1 cellular context compared by ENCODE assay signal in genomic region chr1:8863138-8863537, GRCh38.
TF ChIP-seq lines count a peak whose summit lies in the region.

No MANE protein-coding gene starts in this region.

TF ChIP-seq in IMR-90, 13 proteins besides CTCF, POLR2A, EP300 and RAD21 (continued from another document):
- TF ChIP-seq, protein P1, sequence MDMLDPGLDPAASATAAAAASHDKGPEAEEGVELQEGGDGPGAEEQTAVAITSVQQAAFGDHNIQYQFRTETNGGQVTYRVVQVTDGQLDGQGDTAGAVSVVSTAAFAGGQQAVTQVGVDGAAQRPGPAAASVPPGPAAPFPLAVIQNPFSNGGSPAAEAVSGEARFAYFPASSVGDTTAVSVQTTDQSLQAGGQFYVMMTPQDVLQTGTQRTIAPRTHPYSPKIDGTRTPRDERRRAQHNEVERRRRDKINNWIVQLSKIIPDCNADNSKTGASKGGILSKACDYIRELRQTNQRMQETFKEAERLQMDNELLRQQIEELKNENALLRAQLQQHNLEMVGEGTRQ (IDR thresholded peaks at IDR 0.05; ENCODE audit: low read depth, low read length), result no peak
- no peak for TF ChIP-seq BHLHE40 (IDR thresholded peaks at IDR 0.05; ENCODE audit: low read depth, low read length)
- no peak for TF ChIP-seq CHD1 (IDR thresholded peaks at IDR 0.05; ENCODE audit: low read depth, low read length)
- no peak for TF ChIP-seq SMC3 (IDR thresholded peaks at IDR 0.05; ENCODE audit: low read depth, low read length)
- TF ChIP-seq CEBPB (IDR thresholded peaks at IDR 0.05; ENCODE audit: low read depth, low read length), result no peak
- TF ChIP-seq, protein P2, sequence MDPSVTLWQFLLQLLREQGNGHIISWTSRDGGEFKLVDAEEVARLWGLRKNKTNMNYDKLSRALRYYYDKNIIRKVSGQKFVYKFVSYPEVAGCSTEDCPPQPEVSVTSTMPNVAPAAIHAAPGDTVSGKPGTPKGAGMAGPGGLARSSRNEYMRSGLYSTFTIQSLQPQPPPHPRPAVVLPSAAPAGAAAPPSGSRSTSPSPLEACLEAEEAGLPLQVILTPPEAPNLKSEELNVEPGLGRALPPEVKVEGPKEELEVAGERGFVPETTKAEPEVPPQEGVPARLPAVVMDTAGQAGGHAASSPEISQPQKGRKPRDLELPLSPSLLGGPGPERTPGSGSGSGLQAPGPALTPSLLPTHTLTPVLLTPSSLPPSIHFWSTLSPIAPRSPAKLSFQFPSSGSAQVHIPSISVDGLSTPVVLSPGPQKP (IDR thresholded peaks at IDR 0.05; ENCODE audit: borderline replicate concordance, low read depth, low read length), result no peak
- no peak for TF ChIP-seq FOS (IDR thresholded peaks at IDR 0.05; ENCODE audit: low read depth, low read length)
- no peak for TF ChIP-seq NFE2L2 (IDR thresholded peaks at IDR 0.05; ENCODE audit: low read depth, low read length)
- TF ChIP-seq MAZ (IDR thresholded peaks at IDR 0.05; ENCODE audit: borderline replicate concordance, low read depth, low read length), result no peak
- TF ChIP-seq RCOR1 (IDR thresholded peaks at IDR 0.05; ENCODE audit: insufficient replicate concordance, low read length), result no peak
